Comparison of ENCODE assay signal across 18 cellular contexts in the genomic region with DNA sequence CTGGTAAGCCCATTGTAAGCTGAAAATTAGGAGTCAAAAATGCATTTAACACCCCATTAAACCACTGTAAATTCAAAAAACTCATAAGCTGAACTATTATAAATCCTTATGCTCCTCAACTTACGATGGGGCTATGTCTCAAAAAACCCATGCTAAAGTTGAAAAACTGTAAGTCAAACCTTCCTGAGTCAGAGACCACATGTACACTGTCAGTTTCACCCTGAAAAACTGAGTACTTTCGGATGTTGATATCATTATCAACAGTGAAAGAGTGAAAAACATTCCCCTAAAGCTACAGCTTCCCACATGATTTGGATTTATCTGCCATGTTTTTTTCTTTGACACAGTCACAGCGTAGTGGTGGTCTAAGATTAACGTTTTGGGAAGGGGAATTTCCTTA. TPM values are rescaled to one million over a fixed set of nuclear protein-coding genes. Genes with fewer than 3 reads are reported as not detected.
A peak's percentile ranks its signal among the peaks of the same experiment; 100 is the strongest.
DNase-seq lines count a peak whose midpoint lies in the region; ATAC-seq and TF ChIP-seq lines count a peak whose summit lies in the region.
"Had no signal": no experiment of that assay in that cellular context is flagged by ENCODE, and none has a peak within 500 bp of the region (broad histone marks: within the 10 kb centered on the region; RNA-seq: fewer than 3 reads in every experiment).

No MANE protein-coding gene starts in this region.

- no peaks in the 10 kb centered on the region for H3F3A ChIP-seq in GM23338 (replicated peaks; ENCODE audit: low read depth)

- H3K27ac Mint-ChIP-seq in activated CD4-positive, alpha-beta T cell treated with anti-CD3 and anti-CD28 coated beads, Interleukin-2, amount 10 ng/mL, durations not matched to agents 24 days and 14 days: peak overlapping the region; percentile 14
- H3K27ac Mint-ChIP-seq in GM23338: 0 out of 2 replicates have a peak overlapping the region, but pooled peaks have one; percentile 23
- peak overlapping the region; percentile 39 for H3K27ac Mint-ChIP-seq in activated T-helper 2 cell treated with anti-CD3 and anti-CD28 coated beads, Interferon-gamma antibody, Interleukin-2, Interleukin-4, amounts not matched to agents 10 μg/mL and 5 μg/mL and 100 μg/mL, durations not matched to agents 14 hours and 24 hours and 36 hours
- H3K27ac Mint-ChIP-seq: CD8-positive, alpha-beta T cell had no signal

- no peak for TF ChIP-seq POLR2A in sigmoid colon (IDR thresholded peaks at IDR 0.05)
- TF ChIP-seq POLR2A in body of pancreas (IDR thresholded peaks at IDR 0.05): no peak

- H3K4me1 ChIP-seq in GM23338 (ENCODE audit: insufficient read depth): no peaks in the 10 kb centered on the region; the same call in none of the 2 replicates
- peaks cover 0 to 99% (median 51%) of the 10 kb centered on the region in 4 donors for H3K4me1 ChIP-seq in sigmoid colon
- no peaks in the 10 kb centered on the region for H3K4me1 ChIP-seq in body of pancreas
- H3K4me1 ChIP-seq: BLaER1 had no signal

- H3K9me2 ChIP-seq in GM23338 (ENCODE audit: insufficient read depth): no peaks in the 10 kb centered on the region

- no peaks in the 10 kb centered on the region for H3K9me3 Mint-ChIP-seq in activated CD4-positive, alpha-beta T cell treated with anti-CD3 and anti-CD28 coated beads, Interleukin-2, amount 10 ng/mL, durations not matched to agents 24 days and 14 days
- H3K9me3 Mint-ChIP-seq in GM23338: no peaks in the 10 kb centered on the region
- H3K9me3 Mint-ChIP-seq in activated T-helper 2 cell treated with anti-CD3 and anti-CD28 coated beads, Interferon-gamma antibody, Interleukin-2, Interleukin-4, amounts not matched to agents 10 μg/mL and 5 μg/mL and 100 μg/mL, durations not matched to agents 14 hours and 24 hours and 36 hours: no peaks in the 10 kb centered on the region
- H3K9me3 Mint-ChIP-seq: CD8-positive, alpha-beta T cell; HFFc6 had no signal

- no peaks in the 10 kb centered on the region for H3K27me3 Mint-ChIP-seq in activated CD4-positive, alpha-beta T cell treated with anti-CD3 and anti-CD28 coated beads, Interleukin-2, amount 10 ng/mL, durations not matched to agents 24 days and 14 days
- H3K27me3 Mint-ChIP-seq in GM23338 (ENCODE audit: insufficient read depth, low read depth, poor library complexity): no peaks in the 10 kb centered on the region
- H3K27me3 Mint-ChIP-seq in activated T-helper 2 cell treated with anti-CD3 and anti-CD28 coated beads, Interferon-gamma antibody, Interleukin-2, Interleukin-4, amounts not matched to agents 10 μg/mL and 5 μg/mL and 100 μg/mL, durations not matched to agents 14 hours and 24 hours and 36 hours (ENCODE audit: low read depth): no peaks in the 10 kb centered on the region

- H3K4me3 ChIP-seq in GM23338: no peak overlapping the region
- H3K4me3 ChIP-seq in sigmoid colon: no peak overlapping the region
- H3K4me3 ChIP-seq in body of pancreas: no peak overlapping the region
- H3K4me3 ChIP-seq: BLaER1 had no signal

- H4K20me1 ChIP-seq in GM23338 (replicated peaks; ENCODE audit: insufficient read depth): peaks cover 17% of the 10 kb centered on the region
- H4K20me1 ChIP-seq: BLaER1 had no signal

- no peaks in the 10 kb centered on the region for H3K27me3 ChIP-seq in GM23338 (ENCODE audit: insufficient read depth)
- H3K27me3 ChIP-seq in sigmoid colon: no peaks in the 10 kb centered on the region
- no peaks in the 10 kb centered on the region for H3K27me3 ChIP-seq in body of pancreas
- H3K27me3 ChIP-seq: BLaER1 had no signal

- ATAC-seq in GM23338 (no peak), body of pancreas (no peak), GM19395 (IDR thresholded peaks at IDR 0.05; ENCODE audit: unreplicated experiment) (no peak)
- ATAC-seq: CD8-positive, alpha-beta T cell; Panc1 had no signal

- TF ChIP-seq EP300 in sigmoid colon (IDR thresholded peaks at IDR 0.05): no peak

- peaks cover 57% of the 10 kb centered on the region for H3K79me2 ChIP-seq in GM23338 (replicated peaks; ENCODE audit: insufficient read depth)

- H3K27ac ChIP-seq in GM23338 (ENCODE audit: low read depth) (no peak overlapping the region), sigmoid colon (peak overlapping the region in 3 of 4 donors; percentile 33 to 100 (median 96)), body of pancreas (no peak overlapping the region)
- H3K27ac ChIP-seq: BLaER1 had no signal

- H3K36me3 ChIP-seq in GM23338 (ENCODE audit: insufficient read depth) (no peaks in the 10 kb centered on the region), sigmoid colon (no peaks in the 10 kb centered on the region), body of pancreas (replicated peaks in 1 of 2; ENCODE audit: insufficient read depth in 1 of 2, low read depth in 2 of 2) (no peaks in the 10 kb centered on the region)
- H3K36me3 ChIP-seq: BLaER1 had no signal

- DNase-seq in activated CD4-positive, alpha-beta T cell treated with anti-CD3 and anti-CD28 coated beads, Interleukin-2, amount 10 ng/mL, durations not matched to agents 24 days and 14 days: no peak
- no peak for DNase-seq in activated CD4-positive, alpha-beta T cell treated with anti-CD3 and anti-CD28 coated beads for 4 hours
- DNase-seq in GM23338 (ENCODE audit: low spot score): no peak
- no peak for DNase-seq in activated T-helper 2 cell treated with anti-CD3 and anti-CD28 coated beads, Interferon-gamma antibody, Interleukin-2, Interleukin-4, amounts not matched to agents 10 μg/mL and 5 μg/mL and 100 μg/mL, durations not matched to agents 14 hours and 24 hours and 36 hours (ENCODE audit: low spot score)
- DNase-seq in sigmoid colon: no peak
- DNase-seq in cardiac septum (ENCODE audit: low spot score): no peak
- DNase-seq in body of pancreas: no peak
- DNase-seq: 8988T; CD8-positive, alpha-beta T cell; DMS79 treated with DMSO at 0.1 percent for 48 hours; KBM-7; NCI-H1436 treated with DMSO at 0.1 percent for 48 hours; NCI-H2081; NCI-H510A treated with DMSO at 0.1 percent for 48 hours had no signal

- no peak overlapping the region for H3K4me2 ChIP-seq in GM23338
- H3K4me2 ChIP-seq: BLaER1 had no signal

- TF ChIP-seq CTCF in GM23338 (conservative IDR thresholded peaks at IDR 0.05; ENCODE audit: low read depth in 2 of 2) (no peak), sigmoid colon (IDR thresholded peaks at IDR 0.05) (no peak), body of pancreas (IDR thresholded peaks at IDR 0.05) (no peak)

- no peaks in the 10 kb centered on the region for H3K9me3 ChIP-seq in sigmoid colon
- no peaks in the 10 kb centered on the region for H3K9me3 ChIP-seq in body of pancreas
- H3K9me3 ChIP-seq: BLaER1 had no signal

- H3K4me3 Mint-ChIP-seq in activated CD4-positive, alpha-beta T cell treated with anti-CD3 and anti-CD28 coated beads, Interleukin-2, amount 10 ng/mL, durations not matched to agents 24 days and 14 days: no peak overlapping the region
- no peak overlapping the region for H3K4me3 Mint-ChIP-seq in GM23338
- H3K4me3 Mint-ChIP-seq in activated T-helper 2 cell treated with anti-CD3 and anti-CD28 coated beads, Interferon-gamma antibody, Interleukin-2, Interleukin-4, amounts not matched to agents 10 μg/mL and 5 μg/mL and 100 μg/mL, durations not matched to agents 14 hours and 24 hours and 36 hours (ENCODE audit: low read depth): no peak overlapping the region
- H3K4me3 Mint-ChIP-seq: CD8-positive, alpha-beta T cell; HFFc6 had no signal

- H2AFZ ChIP-seq in GM23338: no peak overlapping the region

- intact Hi-C loops in activated CD4-positive, alpha-beta T cell treated with anti-CD3 and anti-CD28 coated beads, Interleukin-2, amount 10 ng/mL, durations not matched to agents 24 days and 14 days (cut with micrococcal nuclease): loop anchor here (5.0 kb wide), 1 partner anchor 36 kb away; a partner anchor contains a TSS
- intact Hi-C loops in activated T-helper 2 cell treated with anti-CD3 and anti-CD28 coated beads, Interferon-gamma antibody, Interleukin-2, Interleukin-4, amounts not matched to agents 10 μg/mL and 5 μg/mL and 100 μg/mL, durations not matched to agents 14 hours and 24 hours and 36 hours (cut with micrococcal nuclease): loop anchor here (1.0 to 10.0 kb wide), 5 partner anchors 14 to 109 kb away; a partner anchor contains a TSS
- intact Hi-C loops in sigmoid colon (cut with DNase I) (no loop called here), cardiac septum (cut with DNase I) (no loop called here), body of pancreas (cut with DNase I) (no loop called here)

- 93 to 98% methylated on average over 4 of the region's 4 CpGs for WGBS in sigmoid colon, 2 donors
- WGBS in body of pancreas, 2 donors: 83 to 87% methylated on average over 4 of the region's 4 CpGs

- H3K4me1 Mint-ChIP-seq in activated CD4-positive, alpha-beta T cell treated with anti-CD3 and anti-CD28 coated beads, Interleukin-2, amount 10 ng/mL, durations not matched to agents 24 days and 14 days: peaks cover 12% of the 10 kb centered on the region
- peaks cover 17% of the 10 kb centered on the region for H3K4me1 Mint-ChIP-seq in GM23338
- H3K4me1 Mint-ChIP-seq in activated T-helper 2 cell treated with anti-CD3 and anti-CD28 coated beads, Interferon-gamma antibody, Interleukin-2, Interleukin-4, amounts not matched to agents 10 μg/mL and 5 μg/mL and 100 μg/mL, durations not matched to agents 14 hours and 24 hours and 36 hours (ENCODE audit: low read depth): peaks cover 27% of the 10 kb centered on the region

- H3K36me3 Mint-ChIP-seq in activated CD4-positive, alpha-beta T cell treated with anti-CD3 and anti-CD28 coated beads, Interleukin-2, amount 10 ng/mL, durations not matched to agents 24 days and 14 days (ENCODE audit: low read depth): peaks cover 2% of the 10 kb centered on the region
- H3K36me3 Mint-ChIP-seq in GM23338 (ENCODE audit: low read depth): no peaks in the 10 kb centered on the region
- H3K36me3 Mint-ChIP-seq in activated T-helper 2 cell treated with anti-CD3 and anti-CD28 coated beads, Interferon-gamma antibody, Interleukin-2, Interleukin-4, amounts not matched to agents 10 μg/mL and 5 μg/mL and 100 μg/mL, durations not matched to agents 14 hours and 24 hours and 36 hours (ENCODE audit: low read depth): peaks cover 7% of the 10 kb centered on the region
- H3K36me3 Mint-ChIP-seq: CD8-positive, alpha-beta T cell had no signal

RNA-seq across cellular contexts. Expression of a gene that starts 14.2 kb away (rescaled TPM):
- total RNA-seq in activated CD4-positive, alpha-beta T cell treated with anti-CD3 and anti-CD28 coated beads, Interleukin-2, amount 10 ng/mL, durations not matched to agents 24 days and 14 days: 3.0 and 4.0 TPM in 2 replicates
- 16.0 and 16.7 TPM in 2 replicates for total RNA-seq in GM23338 (2014; rRNA removed; shearing (Covaris generic))
- polyA plus RNA-seq in GM23338 (2016; fragmentation: Nextera tagmentation; extraction: Ambion mirVana) (5.0 and 5.2 TPM in 2 replicates), sigmoid colon (10 to 100 TPM in 1 of 3 donors, 1 to 10 TPM in 2; 3.5 to 10.1 (median 7.8) TPM)
- total RNA-seq in activated T-helper 2 cell treated with anti-CD3 and anti-CD28 coated beads, Interferon-gamma antibody, Interleukin-2, Interleukin-4, amounts not matched to agents 10 μg/mL and 5 μg/mL and 100 μg/mL, durations not matched to agents 14 hours and 24 hours and 36 hours: 4.8 and 5.1 TPM in 2 replicates
- total RNA-seq in sigmoid colon (100 to 1,000 TPM; 115 to 188 (median 167) TPM), cardiac septum (19.5 TPM), body of pancreas (1 to 10 TPM; 2.1 to 5.6 TPM)

RNA-seq across cellular contexts. Expression of a gene that starts 35.7 kb away (rescaled TPM):
- total RNA-seq in activated CD4-positive, alpha-beta T cell treated with anti-CD3 and anti-CD28 coated beads, Interleukin-2, amount 10 ng/mL, durations not matched to agents 24 days and 14 days: 13.1 and 13.2 TPM in 2 replicates
- 8.5 TPM in 2 replicates for total RNA-seq in GM23338 (2014; rRNA removed; shearing (Covaris generic))
- 9.0 and 9.5 TPM in 2 replicates for polyA plus RNA-seq in GM23338 (2016; fragmentation: Nextera tagmentation; extraction: Ambion mirVana)
- total RNA-seq in activated T-helper 2 cell treated with anti-CD3 and anti-CD28 coated beads, Interferon-gamma antibody, Interleukin-2, Interleukin-4, amounts not matched to agents 10 μg/mL and 5 μg/mL and 100 μg/mL, durations not matched to agents 14 hours and 24 hours and 36 hours: 13.6 and 14.3 TPM in 2 replicates
- 10 to 100 TPM; 55.6 to 74.5 (median 60.0) TPM for total RNA-seq in sigmoid colon
- polyA plus RNA-seq in sigmoid colon: 1 to 10 TPM in 2 of 3 donors, under 1 TPM in 1; 0.92 to 2.9 (median 1.8) TPM
- total RNA-seq in cardiac septum: 16.9 TPM
- 1 to 10 TPM; 2.3 to 3.0 TPM for total RNA-seq in body of pancreas

Comparison
In these comparisons a context has a peak if more than half of its experiments do, and no peak if none do; other contexts are left out.
1. H3K27ac ChIP-seq: peak in sigmoid colon (3 of 4); none in GM23338 (single experiment) and body of pancreas (0 of 4).
2. intact Hi-C loops: an anchor here in activated CD4-positive, alpha-beta T cell treated with anti-CD3 and anti-CD28 coated beads, Interleukin-2, amount 10 ng/mL, durations not matched to agents 24 days and 14 days (5.0 kb wide) and activated T-helper 2 cell treated with anti-CD3 and anti-CD28 coated beads, Interferon-gamma antibody, Interleukin-2, Interleukin-4, amounts not matched to agents 10 μg/mL and 5 μg/mL and 100 μg/mL, durations not matched to agents 14 hours and 24 hours and 36 hours (1.0 to 10.0 kb wide); none called in sigmoid colon, cardiac septum and body of pancreas.
3. Peak in every context shown above with its lines, with median percentiles within 50 percentile points of each other: H3K27ac Mint-ChIP-seq.